In the genomic region with DNA sequence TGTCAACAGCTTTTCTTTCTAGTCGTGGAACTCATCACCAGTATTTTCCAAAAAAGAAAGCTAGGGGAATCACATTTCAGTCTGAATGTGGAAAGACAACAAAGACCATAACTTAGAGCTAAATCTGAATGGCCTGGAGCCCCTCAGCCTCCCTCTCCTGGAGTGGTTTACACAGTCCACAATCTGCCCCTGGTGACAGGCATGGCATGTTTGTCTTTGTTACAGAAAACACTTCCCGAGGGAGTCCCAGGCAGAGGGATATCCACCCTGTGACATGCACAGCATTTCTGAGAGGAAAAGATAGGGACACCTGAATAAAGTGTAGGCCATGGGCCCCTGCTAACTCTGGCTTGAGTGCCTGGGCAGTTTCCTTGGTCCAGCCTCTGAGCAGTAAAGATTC, we compare ENCODE assay signal across 1 cellular context.
TF ChIP-seq lines count a peak whose summit lies in the region.

No MANE protein-coding gene starts in this region.

TF ChIP-seq in HCT116, 20 proteins besides CTCF, POLR2A, EP300 and RAD21:
- TF ChIP-seq EGR1 (IDR thresholded peaks at IDR 0.05; ENCODE audit: low read depth) (no peak), EZH2 (IDR thresholded peaks at IDR 0.05) (no peak), TCF7L2 (IDR thresholded peaks at IDR 0.05; ENCODE audit: borderline replicate concordance, extremely low read depth, insufficient read depth, insufficient read length) (no peak), REST (IDR thresholded peaks at IDR 0.05; ENCODE audit: low read depth) (no peak), ZNF274 (IDR thresholded peaks at IDR 0.05; ENCODE audit: low read depth, low read length) (no peak), SP1 (IDR thresholded peaks at IDR 0.05; ENCODE audit: low read depth) (no peak), SIN3A (IDR thresholded peaks at IDR 0.05; ENCODE audit: low read depth) (no peak), ELF1 (IDR thresholded peaks at IDR 0.05; ENCODE audit: borderline replicate concordance, low read depth) (no peak), EZH2phosphoT487 (IDR thresholded peaks at IDR 0.05; ENCODE audit: borderline replicate concordance) (no peak), FOSL1 (IDR thresholded peaks at IDR 0.05; ENCODE audit: low read depth) (no peak), ATF3 (IDR thresholded peaks at IDR 0.05) (no peak), ZFX (IDR thresholded peaks at IDR 0.05) (no peak), POLR2AphosphoS5 (IDR thresholded peaks at IDR 0.05; ENCODE audit: low read depth, low read length) (no peak), CBX3 (IDR thresholded peaks at IDR 0.05; ENCODE audit: low read depth) (no peak), JUND (IDR thresholded peaks at IDR 0.05) (no peak), YY1 (IDR thresholded peaks at IDR 0.05; ENCODE audit: extremely low read depth, insufficient replicate concordance, low read depth, low read length) (no peak), SRF (IDR thresholded peaks at IDR 0.05; ENCODE audit: low read depth) (no peak)
- TF ChIP-seq, protein P1, sequence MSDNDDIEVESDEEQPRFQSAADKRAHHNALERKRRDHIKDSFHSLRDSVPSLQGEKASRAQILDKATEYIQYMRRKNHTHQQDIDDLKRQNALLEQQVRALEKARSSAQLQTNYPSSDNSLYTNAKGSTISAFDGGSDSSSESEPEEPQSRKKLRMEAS (IDR thresholded peaks at IDR 0.05) = no peak
- TF ChIP-seq, protein P2, sequence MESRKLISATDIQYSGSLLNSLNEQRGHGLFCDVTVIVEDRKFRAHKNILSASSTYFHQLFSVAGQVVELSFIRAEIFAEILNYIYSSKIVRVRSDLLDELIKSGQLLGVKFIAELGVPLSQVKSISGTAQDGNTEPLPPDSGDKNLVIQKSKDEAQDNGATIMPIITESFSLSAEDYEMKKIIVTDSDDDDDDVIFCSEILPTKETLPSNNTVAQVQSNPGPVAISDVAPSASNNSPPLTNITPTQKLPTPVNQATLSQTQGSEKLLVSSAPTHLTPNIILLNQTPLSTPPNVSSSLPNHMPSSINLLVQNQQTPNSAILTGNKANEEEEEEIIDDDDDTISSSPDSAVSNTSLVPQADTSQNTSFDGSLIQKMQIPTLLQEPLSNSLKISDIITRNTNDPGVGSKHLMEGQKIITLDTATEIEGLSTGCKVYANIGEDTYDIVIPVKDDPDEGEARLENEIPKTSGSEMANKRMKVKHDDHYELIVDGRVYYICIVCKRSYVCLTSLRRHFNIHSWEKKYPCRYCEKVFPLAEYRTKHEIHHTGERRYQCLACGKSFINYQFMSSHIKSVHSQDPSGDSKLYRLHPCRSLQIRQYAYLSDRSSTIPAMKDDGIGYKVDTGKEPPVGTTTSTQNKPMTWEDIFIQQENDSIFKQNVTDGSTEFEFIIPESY (IDR thresholded peaks at IDR 0.05; ENCODE audit: extremely low read depth, insufficient replicate concordance, low read length) = no peak
